In the genomic region with DNA sequence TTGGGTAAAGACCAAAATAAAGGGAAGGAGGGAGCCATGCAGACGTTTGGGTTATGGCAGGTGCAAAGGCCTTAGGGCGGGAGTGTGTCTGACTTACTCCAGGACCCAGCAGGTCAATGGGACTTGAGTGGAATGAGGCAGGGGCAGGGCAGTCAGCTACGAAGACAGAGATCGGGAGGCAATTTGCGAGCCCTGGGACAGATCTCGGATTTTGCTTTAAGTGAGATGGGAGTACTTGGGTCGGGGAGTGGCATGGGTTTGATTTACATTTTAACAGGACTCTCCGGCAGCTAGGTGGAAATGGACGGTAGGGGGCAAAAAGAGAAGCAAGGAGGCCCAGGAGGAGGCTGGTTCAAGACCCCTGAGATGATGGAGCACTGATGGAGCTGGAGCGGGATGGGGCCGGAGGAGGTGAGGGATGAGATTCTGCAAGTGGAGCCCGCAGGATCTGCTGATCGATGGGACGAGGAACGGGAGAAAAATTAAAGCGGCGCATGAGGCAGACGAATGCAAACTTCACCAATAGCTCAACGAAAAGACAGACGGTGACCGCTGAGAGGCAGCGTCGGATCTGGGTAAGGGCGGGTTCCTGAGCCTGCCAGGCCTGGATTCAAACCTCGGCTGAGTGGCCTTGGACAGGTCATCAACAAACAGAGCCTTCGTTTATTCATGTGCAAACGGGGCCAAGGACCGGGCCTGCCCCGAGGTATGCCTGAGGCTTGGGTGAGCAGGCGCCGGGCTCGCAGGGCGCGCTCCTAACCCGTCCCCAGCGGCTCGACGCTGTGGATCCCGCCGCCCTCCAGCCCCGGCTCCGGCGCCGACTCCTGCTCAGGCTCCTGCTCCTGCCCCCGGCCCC, we compare ENCODE assay signal across 8 cellular contexts. TPM values are rescaled to one million over a fixed set of nuclear protein-coding genes. Genes with fewer than 3 reads are reported as not detected.
DNase-seq lines count a peak whose midpoint lies in the region; ATAC-seq and TF ChIP-seq lines count a peak whose summit lies in the region.

No MANE protein-coding gene starts in this region.

- H3K4me1 ChIP-seq in right cardiac atrium (ENCODE audit: control insufficient read depth, insufficient read depth, low read length) = peaks cover 6% of the 10 kb centered on the region
- H3K4me1 ChIP-seq in aorta (ENCODE audit: control insufficient read depth in 1 of 2, insufficient read depth in 2 of 2, low read length in 2 of 2) = no peaks in the 10 kb centered on the region

- peaks cover 0 to 2% of the 10 kb centered on the region in 2 donors for H3K36me3 ChIP-seq in aorta (ENCODE audit: control insufficient read depth in 1 of 2, insufficient read depth in 2 of 2, low read length in 1 of 2)

- no peaks in the 10 kb centered on the region for H3K9me3 ChIP-seq in right cardiac atrium (ENCODE audit: control insufficient read depth, low read length)
- no peaks in the 10 kb centered on the region for H3K9me3 ChIP-seq in aorta (ENCODE audit: control insufficient read depth, low read length)

- TF ChIP-seq CTCF in GM12865 (IDR thresholded peaks at IDR 0.05; ENCODE audit: insufficient read depth, low read depth, low read length, missing control alignments) = peak; percentile 53

- H3K27me3 ChIP-seq in right cardiac atrium (ENCODE audit: control insufficient read depth, insufficient read depth) (no peaks in the 10 kb centered on the region), aorta (ENCODE audit: control insufficient read depth in 1 of 2, insufficient read depth in 2 of 2, low read length in 1 of 2) (no peaks in the 10 kb centered on the region)

- peak; percentile 78 for DNase-seq in GM12865 (ENCODE audit: low read depth)
- DNase-seq in HCEC 1CT = peak; percentile 76
- DNase-seq in M059J (ENCODE audit: low read depth) = peak; percentile 86
- peak; percentile 84 for DNase-seq in SK-N-DZ (ENCODE audit: low spot score)
- peak in 50 of 58 donors; percentile 28 to 87 (median 68) for DNase-seq in anterior cingulate cortex (lab: John Stamatoyannopoulos, UW)
- peak; percentile 84 to 92 (median 91) for DNase-seq in right cardiac atrium
- peak; percentile 33 for DNase-seq in pulmonary artery endothelial cell (ENCODE audit: low read depth, low spot score)
- peak; percentile 88 to 92 for DNase-seq in aorta

- 6% methylated on average over 45 of the region's 45 CpGs for WGBS in right cardiac atrium
- WGBS in aorta, 2 donors = 6 to 9% methylated on average over 33 to 45 of the region's 45 CpGs

- peak overlapping the region; percentile 61 for H3K4me3 ChIP-seq in GM12865 (ENCODE audit: low read depth, low read length)
- H3K4me3 ChIP-seq in right cardiac atrium (ENCODE audit: low read length) = peak overlapping the region; percentile 89
- H3K4me3 ChIP-seq in aorta (ENCODE audit: low read length in 2 of 2) = peak overlapping the region; percentile 18 to 31

- ATAC-seq in right cardiac atrium = peak; percentile 87 to 92
- ATAC-seq in aorta (ENCODE audit: low FRiP score) = peak; percentile 90

- H3K27ac ChIP-seq in right cardiac atrium (ENCODE audit: low read length) = peak overlapping the region; percentile 71
- H3K27ac ChIP-seq in aorta (ENCODE audit: low read depth in 1 of 2, low read length in 2 of 2) = peak overlapping the region in 1 of 2 donors; percentile 67

- intact Hi-C loops in right cardiac atrium (cut with DNase I) (no loop called here), aorta (cut with DNase I) (loop anchor here (5.0 to 10.0 kb wide), 6 partner anchors 55 to 245 kb away; a partner anchor contains a TSS)

RNA-seq across cellular contexts. Expression of a gene that starts 0.8 kb away (rescaled TPM):
- 132 and 155 TPM in 2 replicates for total RNA-seq in M059J (2014; rRNA removed; shearing (Covaris generic))
- polyA plus RNA-seq in SK-N-DZ (2014; cell fraction: cytosol; rRNA removed) = 42.3 and 48.9 TPM in 2 replicates
- polyA plus RNA-seq in SK-N-DZ (2014; cell fraction: nucleus; rRNA removed) = 56.0 and 90.3 TPM in 2 replicates
- total RNA-seq in right cardiac atrium (10 to 100 TPM; 42.1 to 52.4 (median 45.9) TPM), pulmonary artery endothelial cell (74.0 and 74.6 TPM in 2 replicates), aorta (10 to 100 TPM; 52.8 to 70.0 TPM)
- polyA plus RNA-seq in right cardiac atrium (48.0 TPM), aorta (100 to 1,000 TPM in 1 of 2 donors, 10 to 100 TPM in 1; 64.1 to 118 TPM)

RNA-seq across cellular contexts. Expression of a gene that starts 26.8 kb away (rescaled TPM):
- 34.1 and 35.5 TPM in 2 replicates for total RNA-seq in M059J (2014; rRNA removed; shearing (Covaris generic))
- polyA plus RNA-seq in SK-N-DZ (2014; cell fraction: cytosol; rRNA removed) = 19.6 and 25.6 TPM in 2 replicates
- polyA plus RNA-seq in SK-N-DZ (2014; cell fraction: nucleus; rRNA removed) = 10.6 and 16.7 TPM in 2 replicates
- total RNA-seq in right cardiac atrium = 1 to 10 TPM in 1 of 4 donors, under 1 TPM in 3; 0.49 to 2.1 (median 0.66) TPM
- 1.0 TPM for polyA plus RNA-seq in right cardiac atrium
- 45.9 and 62.9 TPM in 2 replicates for total RNA-seq in pulmonary artery endothelial cell
- 1 to 10 TPM; 2.9 to 3.7 TPM for total RNA-seq in aorta
- 1 to 10 TPM; 2.0 to 3.1 TPM for polyA plus RNA-seq in aorta

RNA-seq across cellular contexts. Expression of a gene that starts 55.0 kb away (rescaled TPM):
- 42.4 and 53.2 TPM in 2 replicates for total RNA-seq in M059J (2014; rRNA removed; shearing (Covaris generic))
- 21.7 and 23.4 TPM in 2 replicates for polyA plus RNA-seq in SK-N-DZ (2014; cell fraction: cytosol; rRNA removed)
- polyA plus RNA-seq in SK-N-DZ (2014; cell fraction: nucleus; rRNA removed) = 17.1 and 23.5 TPM in 2 replicates
- total RNA-seq in right cardiac atrium (10 to 100 TPM; 24.3 to 26.5 (median 25.6) TPM), pulmonary artery endothelial cell (23.9 and 32.1 TPM in 2 replicates), aorta (10 to 100 TPM; 27.2 to 39.1 TPM)
- polyA plus RNA-seq in right cardiac atrium (13.6 TPM), aorta (10 to 100 TPM in 1 of 2 donors, 1 to 10 TPM in 1; 9.5 to 27.2 TPM)

Comparison
In these comparisons a context has a peak if more than half of its experiments do, and no peak if none do; other contexts are left out.
1. DNase-seq: peak in every context shown above with its lines; median percentile 91 in right cardiac atrium; 90 in aorta; 86 in M059J; 84 in SK-N-DZ; 78 in GM12865; 76 in HCEC 1CT; 68 in anterior cingulate cortex; 33 in pulmonary artery endothelial cell.
2. H3K4me3 ChIP-seq: peak in every context shown above with its lines; median percentile 89 in right cardiac atrium; 61 in GM12865; 24 in aorta.
3. intact Hi-C loops: an anchor here in aorta (5.0 to 10.0 kb wide); none called in right cardiac atrium.